19 cellular contexts compared by ENCODE assay signal in the genomic region with DNA sequence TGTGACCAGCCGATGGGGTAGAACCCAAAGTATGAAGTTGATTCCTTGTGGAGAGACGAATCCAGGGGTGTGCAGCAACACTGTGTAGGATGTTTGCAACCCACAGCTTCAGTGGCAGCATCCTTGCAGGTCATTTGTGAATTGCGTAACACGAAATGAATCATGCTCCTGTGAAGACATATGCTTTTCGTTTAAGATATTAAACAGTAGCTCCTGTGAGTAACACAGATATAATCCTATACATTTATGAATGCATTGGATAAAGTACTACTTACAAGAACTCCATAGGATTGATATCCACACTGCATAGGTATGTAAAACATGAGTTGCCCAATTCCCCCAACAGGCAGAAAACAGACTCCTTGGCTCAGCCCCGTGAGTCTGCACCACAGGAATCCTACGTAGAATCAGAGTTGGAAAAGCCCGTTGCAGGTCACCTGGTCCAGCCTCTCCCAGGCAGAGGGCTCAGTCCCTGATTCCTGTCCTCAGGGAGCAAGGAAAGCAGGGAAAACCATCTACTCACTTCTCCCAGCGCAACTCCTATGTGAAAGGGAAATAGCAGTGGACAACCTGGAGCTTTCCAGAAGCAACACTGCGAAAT.
A peak's percentile ranks its signal among the peaks of the same experiment; 100 is the strongest.
DNase-seq lines count a peak whose midpoint lies in the region; FAIRE-seq and TF ChIP-seq lines count a peak whose summit lies in the region.
"Had no signal": no experiment of that assay in that cellular context is flagged by ENCODE, and none has a peak within 500 bp of the region (broad histone marks: within the 10 kb centered on the region; RNA-seq: fewer than 3 reads in every experiment).

No MANE protein-coding gene starts in this region.

- peak; percentile 64 for FAIRE-seq in GM12892 (lab: Jason Lieb, UNC)
- FAIRE-seq: RCC 7860, small intestine had no signal

- no peak overlapping the region for H3K4me3 Mint-ChIP-seq in activated CD4-positive, alpha-beta T cell treated with anti-CD3 and anti-CD28 coated beads, Interleukin-2, amount 10 ng/mL, durations not matched to agents 7 days and 5 days
- H3K4me3 Mint-ChIP-seq: activated CD8-positive, alpha-beta memory T cell treated with anti-CD3 and anti-CD28 coated beads, Interleukin-2, amount 10 ng/mL, durations not matched to agents 7 days and 5 days; activated naive CD8-positive, alpha-beta T cell treated with anti-CD3 and anti-CD28 coated beads for 36 hours; IgD-negative memory B cell; nephron progenitor cell had no signal

- DNase-seq in GM12892 (ENCODE audit: insufficient read length) (no peak), MV-4-11 (lab: John Stamatoyannopoulos, UW) (peak; percentile 70), mammary epithelial cell (peak; percentile 78), skeletal muscle cell (ENCODE audit: low read depth) (peak; percentile 80), amygdala (lab: John Stamatoyannopoulos, UW) (no peak), NCI-H2107 (lab: John Stamatoyannopoulos, UW) (no peak)
- no peak for DNase-seq in activated CD4-positive, alpha-beta T cell treated with anti-CD3 and anti-CD28 coated beads, Interleukin-2, amount 10 ng/mL, durations not matched to agents 7 days and 5 days
- DNase-seq: activated CD8-positive, alpha-beta memory T cell treated with anti-CD3 and anti-CD28 coated beads, Interleukin-2, amount 10 ng/mL, durations not matched to agents 7 days and 5 days; activated naive CD8-positive, alpha-beta T cell treated with anti-CD3 and anti-CD28 coated beads for 36 hours; glutamatergic neuron; left ventricle myocardium inferior; NCI-H2171; nephron progenitor cell; small intestine; T1000; tibial artery had no signal

- no peak overlapping the region for H3K27ac Mint-ChIP-seq in activated CD4-positive, alpha-beta T cell treated with anti-CD3 and anti-CD28 coated beads, Interleukin-2, amount 10 ng/mL, durations not matched to agents 7 days and 5 days
- H3K27ac Mint-ChIP-seq: activated CD8-positive, alpha-beta memory T cell treated with anti-CD3 and anti-CD28 coated beads, Interleukin-2, amount 10 ng/mL, durations not matched to agents 7 days and 5 days; activated naive CD8-positive, alpha-beta T cell treated with anti-CD3 and anti-CD28 coated beads for 36 hours; IgD-negative memory B cell; nephron progenitor cell had no signal

- TF ChIP-seq POLR2A in GM12892 (IDR thresholded peaks at IDR 0.05; ENCODE audit: low read depth, low read length) = no peak

- H2AFZ ChIP-seq in mammary epithelial cell (ENCODE audit: low read depth, low read length) = no peak overlapping the region

- POLR2A ChIA-PET in activated CD4-positive, alpha-beta T cell treated with anti-CD3 and anti-CD28 coated beads, Interleukin-2, amount 10 ng/mL, durations not matched to agents 7 days and 5 days (lab: Charles Lee) = no interaction called here

- no peaks in the 10 kb centered on the region for H3K36me3 Mint-ChIP-seq in activated CD4-positive, alpha-beta T cell treated with anti-CD3 and anti-CD28 coated beads, Interleukin-2, amount 10 ng/mL, durations not matched to agents 7 days and 5 days (ENCODE audit: low read depth)
- H3K36me3 Mint-ChIP-seq: activated CD8-positive, alpha-beta memory T cell treated with anti-CD3 and anti-CD28 coated beads, Interleukin-2, amount 10 ng/mL, durations not matched to agents 7 days and 5 days had no signal

- no TSS peak for BruUV-seq in mammary epithelial cell (replicated peaks; lab: Mats Ljungman, UMichigan)

- TF ChIP-seq CTCF in mammary epithelial cell (conservative IDR thresholded peaks at IDR 0.05 in 1 of 2, IDR thresholded peaks at IDR 0.05 in 1 of 2; ENCODE audit: extremely low read depth in 1 of 2, insufficient read depth in 1 of 2, low read depth in 1 of 2, low read length in 2 of 2) = no peak

- intact Hi-C loops in mammary epithelial cell (cut with micrococcal nuclease) = no loop called here

- H4K20me1 ChIP-seq in mammary epithelial cell (ENCODE audit: insufficient read depth, low read length) = no peaks in the 10 kb centered on the region

- no peak overlapping the region for H3K4me2 ChIP-seq in mammary epithelial cell (ENCODE audit: insufficient read depth, low read depth, low read length)

- H3K36me3 ChIP-seq in mammary epithelial cell (ENCODE audit: insufficient read depth, low read length) = no peaks in the 10 kb centered on the region
- H3K36me3 ChIP-seq: HAP-1, left ventricle myocardium inferior, tibial artery had no signal

- H3K9me3 ChIP-seq in mammary epithelial cell (replicated peaks; ENCODE audit: insufficient read depth, low read length) = no peaks in the 10 kb centered on the region
- H3K9me3 ChIP-seq: HAP-1 had no signal

- no peak overlapping the region for H3K4me3 ChIP-seq in mammary epithelial cell (replicated peaks in 1 of 3; ENCODE audit: insufficient read depth in 1 of 3, low read depth in 2 of 3, low read length in 3 of 3)
- H3K4me3 ChIP-seq in skeletal muscle cell (ENCODE audit: low read depth, low read length) = no peak overlapping the region
- H3K4me3 ChIP-seq: HAP-1, left ventricle myocardium inferior, tibial artery had no signal

- H3K27me3 ChIP-seq in mammary epithelial cell (ENCODE audit: insufficient read depth, low read length) = no peaks in the 10 kb centered on the region
- H3K27me3 ChIP-seq: tibial artery had no signal

- H3K4me1 Mint-ChIP-seq in activated CD4-positive, alpha-beta T cell treated with anti-CD3 and anti-CD28 coated beads, Interleukin-2, amount 10 ng/mL, durations not matched to agents 7 days and 5 days = no peaks in the 10 kb centered on the region
- H3K4me1 Mint-ChIP-seq: activated CD8-positive, alpha-beta memory T cell treated with anti-CD3 and anti-CD28 coated beads, Interleukin-2, amount 10 ng/mL, durations not matched to agents 7 days and 5 days; activated naive CD8-positive, alpha-beta T cell treated with anti-CD3 and anti-CD28 coated beads for 36 hours had no signal

- no peaks in the 10 kb centered on the region for H3K27me3 Mint-ChIP-seq in activated CD4-positive, alpha-beta T cell treated with anti-CD3 and anti-CD28 coated beads, Interleukin-2, amount 10 ng/mL, durations not matched to agents 7 days and 5 days
- H3K27me3 Mint-ChIP-seq: activated CD8-positive, alpha-beta memory T cell treated with anti-CD3 and anti-CD28 coated beads, Interleukin-2, amount 10 ng/mL, durations not matched to agents 7 days and 5 days; activated naive CD8-positive, alpha-beta T cell treated with anti-CD3 and anti-CD28 coated beads for 36 hours; IgD-negative memory B cell had no signal

- CTCF ChIA-PET in mammary epithelial cell (lab: Charles Lee; ENCODE audit: low non-redundant PET) = no interaction called here
- CTCF ChIA-PET in activated CD4-positive, alpha-beta T cell treated with anti-CD3 and anti-CD28 coated beads, Interleukin-2, amount 10 ng/mL, durations not matched to agents 7 days and 5 days (lab: Charles Lee) = no interaction called here

- no peak overlapping the region for H3K27ac ChIP-seq in mammary epithelial cell (ENCODE audit: insufficient read depth, low read depth, low read length)
- H3K27ac ChIP-seq: left ventricle myocardium inferior, tibial artery had no signal

- H3K4me1 ChIP-seq in mammary epithelial cell (ENCODE audit: insufficient read depth, low read length) = peaks cover 5% of the 10 kb centered on the region
- H3K4me1 ChIP-seq: HAP-1, left ventricle myocardium inferior, tibial artery had no signal

- dilution Hi-C loops in mammary epithelial cell (cut with HindIII; ENCODE audit: low sequenced_read_pairs) = no loop called here

- no peaks in the 10 kb centered on the region for H3K9me3 Mint-ChIP-seq in activated CD4-positive, alpha-beta T cell treated with anti-CD3 and anti-CD28 coated beads, Interleukin-2, amount 10 ng/mL, durations not matched to agents 7 days and 5 days

- no peaks in the 10 kb centered on the region for H3K79me2 ChIP-seq in mammary epithelial cell (ENCODE audit: insufficient read depth, low read length)

- no peak overlapping the region for H3K9ac ChIP-seq in mammary epithelial cell (ENCODE audit: insufficient read depth, low read length)

- in situ Hi-C loops in mammary epithelial cell (cut with MboI; ENCODE audit: low sequenced_read_pairs in 2 of 2) = no loop called here

- WGBS in mammary epithelial cell (ENCODE audit: low coverage, missing lambda C conversion rate) = 55% methylated on average over 10 of the region's 10 CpGs

Comparison
In these comparisons a context has a peak if more than half of its experiments do, and no peak if none do; other contexts are left out.
1. DNase-seq: peak in MV-4-11 (single experiment), mammary epithelial cell (single experiment) and skeletal muscle cell (single experiment); none in GM12892 (single experiment), amygdala (0 of 56), activated CD4-positive, alpha-beta T cell treated with anti-CD3 and anti-CD28 coated beads, Interleukin-2, amount 10 ng/mL, durations not matched to agents 7 days and 5 days (single experiment) and NCI-H2107 (single experiment).